Comparison of ENCODE assay signal across 17 cellular contexts in genomic region chr6:1678201-1678600, GRCh38.
DNase-seq lines count a peak whose midpoint lies in the region; ATAC-seq, FAIRE-seq and TF ChIP-seq lines count a peak whose summit lies in the region.
"Had no signal": no experiment of that assay in that cellular context is flagged by ENCODE, and none has a peak within 500 bp of the region (broad histone marks: within the 10 kb centered on the region; RNA-seq: fewer than 3 reads in every experiment).

No MANE protein-coding gene starts in this region.

- H3K27me3 ChIP-seq in SK-N-SH (ENCODE audit: insufficient read depth) = no peaks in the 10 kb centered on the region
- H3K27me3 ChIP-seq in small intestine (ENCODE audit: control insufficient read depth in 2 of 2, insufficient read depth in 2 of 2, low read length in 2 of 2) = no peaks in the 10 kb centered on the region
- H3K27me3 ChIP-seq in spleen (replicated peaks in 1 of 7) = no peaks in the 10 kb centered on the region

- H3K9me2 ChIP-seq in SK-N-SH = no peaks in the 10 kb centered on the region

- H3K4me2 ChIP-seq in SK-N-SH = 0 out of 2 replicates have a peak overlapping the region, but pooled peaks have one; percentile 26

- no peaks in the 10 kb centered on the region for H3K79me2 ChIP-seq in SK-N-SH (ENCODE audit: insufficient read depth)

- TF ChIP-seq CTCF in SK-N-SH (IDR thresholded peaks at IDR 0.05) (no peak), kidney (IDR thresholded peaks at IDR 0.05; ENCODE audit: borderline replicate concordance, extremely low read depth, insufficient read depth) (no peak), spleen (IDR thresholded peaks at IDR 0.05 in 8 of 11, conservative IDR thresholded peaks at IDR 0.05 in 3 of 11) (no peak)

- 50% methylated on average over 3 of the region's 3 CpGs for WGBS in SK-N-SH (ENCODE audit: low lambda C conversion rate)
- 17 to 36% (median 17%) methylated on average over 3 of the region's 3 CpGs for WGBS in small intestine, 3 donors
- 37 to 56% (median 40%) methylated on average over 3 of the region's 3 CpGs for WGBS in spleen, 5 donors

- H3K36me3 ChIP-seq in SK-N-SH (replicated peaks in 1 of 2; ENCODE audit: control insufficient read depth in 1 of 2, insufficient read depth in 2 of 2, low read length in 1 of 2) = no peaks in the 10 kb centered on the region
- H3K36me3 ChIP-seq in small intestine (ENCODE audit: control insufficient read depth in 2 of 2, insufficient read depth in 2 of 2, low read length in 2 of 2) = no peaks in the 10 kb centered on the region
- no peaks in the 10 kb centered on the region for H3K36me3 ChIP-seq in kidney (ENCODE audit: control insufficient read depth in 1 of 2, insufficient read depth in 2 of 2, low read length in 2 of 2)
- H3K36me3 ChIP-seq in spleen = no peaks in the 10 kb centered on the region
- H3K36me3 ChIP-seq: HAP-1 had no signal

- no peaks in the 10 kb centered on the region for H3F3A ChIP-seq in SK-N-SH (replicated peaks; ENCODE audit: insufficient read depth)

- FAIRE-seq in small intestine (lab: Jason Lieb, UNC) (no peak), kidney (lab: Jason Lieb, UNC) (no peak)
- FAIRE-seq: endometrium had no signal

- CTCF ChIA-PET in SK-N-SH (lab: Yijun Ruan, JAX) = interaction anchor here (1.9 kb wide), 1 partner anchor 9 kb away, joined by 7 read pairs; no protein-coding TSS in a partner anchor

- ATAC-seq in left colon (peak; percentile 30), GM18498 (IDR thresholded peaks at IDR 0.05; ENCODE audit: unreplicated experiment) (no peak)

- TF ChIP-seq POLR2A in spleen (IDR thresholded peaks at IDR 0.05) = no peak

- H3K9me3 ChIP-seq in SK-N-SH (no peaks in the 10 kb centered on the region), small intestine (ENCODE audit: control insufficient read depth, low read depth) (no peaks in the 10 kb centered on the region), kidney (ENCODE audit: control insufficient read depth in 1 of 2, low read length in 2 of 2) (no peaks in the 10 kb centered on the region), spleen (no peaks in the 10 kb centered on the region)
- H3K9me3 ChIP-seq: HAP-1 had no signal

- no peak for TF ChIP-seq RAD21 in SK-N-SH (IDR thresholded peaks at IDR 0.05; ENCODE audit: low read length)

- H4K20me1 ChIP-seq in SK-N-SH (ENCODE audit: insufficient read depth) = no peaks in the 10 kb centered on the region

- DNase-seq in NCI-H2029 (lab: John Stamatoyannopoulos, UW) = peak; percentile 19
- no peak for DNase-seq in SK-N-SH
- no peak for DNase-seq in left colon
- peak; percentile 33 for DNase-seq in small intestine
- no peak for DNase-seq in substantia nigra (lab: John Stamatoyannopoulos, UW)
- no peak for DNase-seq in kidney
- no peak for DNase-seq in spleen
- DNase-seq: activated CD4-positive, alpha-beta T cell treated with anti-CD3 and anti-CD28 coated beads, Interleukin-2, amount 10 ng/mL, durations not matched to agents 24 days and 14 days; activated naive CD8-positive, alpha-beta T cell treated with anti-CD3 and anti-CD28 coated beads, Interleukin-2, amount 10 ng/mL, durations not matched to agents 7 days and 5 days; activated T-cell treated with anti-CD3 and anti-CD28 coated beads, Interleukin-2, amount 50 U/mL, for 48 hours; central memory CD4-positive, alpha-beta T cell; DND-41; midbrain; posterior cingulate gyrus had no signal

- intact Hi-C loops in left colon (cut with DNase I, micrococcal nuclease) (no loop called here), kidney (cut with DNase I) (no loop called here), spleen (cut with DNase I; ENCODE audit: low total_unique reads) (no loop called here)

- POLR2A ChIA-PET in SK-N-SH (lab: Yijun Ruan, JAX) = interaction anchor here (0.7 kb wide), 1 partner anchor 189 kb away, joined by 3 read pairs; no protein-coding TSS in a partner anchor

- TF ChIP-seq EP300 in SK-N-SH (IDR thresholded peaks at IDR 0.05; ENCODE audit: borderline replicate concordance in 1 of 2, low read depth in 1 of 2, low read length in 1 of 2) = no peak

- H3K4me3 ChIP-seq in SK-N-SH (ENCODE audit: low read depth in 2 of 2, low read length in 1 of 2) (no peak overlapping the region), small intestine (ENCODE audit: low read depth in 1 of 2, low read length in 2 of 2) (no peak overlapping the region), kidney (ENCODE audit: low read length in 2 of 2) (no peak overlapping the region), spleen (no peak overlapping the region)
- H3K4me3 ChIP-seq: HAP-1 had no signal

- peak overlapping the region in 1 of 2 experiments; percentile 56; a peak in 1 of 4 replicates for H3K27ac ChIP-seq in SK-N-SH (ENCODE audit: low read depth in 2 of 2, low read length in 1 of 2)
- no peak overlapping the region for H3K27ac ChIP-seq in small intestine (ENCODE audit: low read depth in 1 of 2, low read length in 1 of 2)
- no peak overlapping the region for H3K27ac ChIP-seq in substantia nigra (ENCODE audit: low read depth, low read length, poor library complexity, severe bottlenecking)
- no peak overlapping the region for H3K27ac ChIP-seq in kidney (ENCODE audit: low read depth in 2 of 2, low read length in 2 of 2)
- H3K27ac ChIP-seq in spleen = no peak overlapping the region

- 0 out of 2 replicates have a peak overlapping the region, but pooled peaks have one; percentile 53 for H2AFZ ChIP-seq in SK-N-SH (ENCODE audit: low read depth)

- no peak overlapping the region for H3K9ac ChIP-seq in SK-N-SH
- no peak overlapping the region for H3K9ac ChIP-seq in kidney (ENCODE audit: low read length in 2 of 2)

- H3K4me1 ChIP-seq in SK-N-SH (ENCODE audit: control insufficient read depth in 1 of 2, insufficient read depth in 2 of 2, low read depth in 1 of 2, low read length in 1 of 2) (peaks cover 11 to 13% of the 10 kb centered on the region in 2 experiments; a peak in 3 of 4 replicates), small intestine (ENCODE audit: control insufficient read depth in 2 of 2, insufficient read depth in 1 of 2, low read depth in 1 of 2, low read length in 1 of 2) (no peaks in the 10 kb centered on the region), kidney (ENCODE audit: control insufficient read depth in 1 of 2, insufficient read depth in 1 of 2, low read depth in 1 of 2, low read length in 2 of 2) (no peaks in the 10 kb centered on the region), spleen (no peaks in the 10 kb centered on the region)
- H3K4me1 ChIP-seq: HAP-1 had no signal

TF ChIP-seq in SK-N-SH, 30 proteins besides CTCF, POLR2A, EP300 and RAD21:
- TF ChIP-seq, protein P1, sequence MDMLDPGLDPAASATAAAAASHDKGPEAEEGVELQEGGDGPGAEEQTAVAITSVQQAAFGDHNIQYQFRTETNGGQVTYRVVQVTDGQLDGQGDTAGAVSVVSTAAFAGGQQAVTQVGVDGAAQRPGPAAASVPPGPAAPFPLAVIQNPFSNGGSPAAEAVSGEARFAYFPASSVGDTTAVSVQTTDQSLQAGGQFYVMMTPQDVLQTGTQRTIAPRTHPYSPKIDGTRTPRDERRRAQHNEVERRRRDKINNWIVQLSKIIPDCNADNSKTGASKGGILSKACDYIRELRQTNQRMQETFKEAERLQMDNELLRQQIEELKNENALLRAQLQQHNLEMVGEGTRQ (IDR thresholded peaks at IDR 0.05; ENCODE audit: borderline replicate concordance, low read depth, low read length) = no peak
- no peak for TF ChIP-seq FOSL2 (IDR thresholded peaks at IDR 0.05; ENCODE audit: borderline replicate concordance, low read depth)
- TF ChIP-seq GATA2 (CRISPR knock-in tag; IDR thresholded peaks at IDR 0.05) = no peak
- no peak for TF ChIP-seq MAX (IDR thresholded peaks at IDR 0.05; ENCODE audit: low read depth)
- no peak for TF ChIP-seq JUND (IDR thresholded peaks at IDR 0.05)
- no peak for TF ChIP-seq TEAD4 (IDR thresholded peaks at IDR 0.05; ENCODE audit: borderline replicate concordance, insufficient read depth)
- TF ChIP-seq MEF2A (IDR thresholded peaks at IDR 0.05; ENCODE audit: borderline replicate concordance, low read depth) = no peak
- no peak for TF ChIP-seq FOXJ3 (CRISPR knock-in tag; IDR thresholded peaks at IDR 0.05)
- no peak for TF ChIP-seq TAF1 (IDR thresholded peaks at IDR 0.05; ENCODE audit: borderline replicate concordance, low read depth, low read length)

Comparison
In these comparisons a context has a peak if more than half of its experiments do, and no peak if none do; other contexts are left out.
1. DNase-seq: peak in NCI-H2029 (single experiment) and small intestine (single experiment); none in SK-N-SH (single experiment), left colon (0 of 2), substantia nigra (0 of 49), kidney (single experiment) and spleen (single experiment).